In genomic region chr11:26331911-26332571, GRCh38 we compare ENCODE assay signal across 8 cellular contexts. TPM values are rescaled to one million over a fixed set of nuclear protein-coding genes. Genes with fewer than 3 reads are reported as not detected.
DNase-seq lines count a peak whose midpoint lies in the region; ATAC-seq and TF ChIP-seq lines count a peak whose summit lies in the region.

Gene ANO3, plus strand, starts transcription at chr11:26332130. Its CDS starts 146 bp downstream, at chr11:26332276.

- DNase-seq in GM13977 (ENCODE audit: low spot score) (peak; percentile 61), NCI-H146 (lab: John Stamatoyannopoulos, UW) (peak; percentile 86), Right ventricle myocardium superior (peak; percentile 65), posterior cingulate gyrus (peak; percentile 46 to 96 (median 76))
- DNase-seq in activated CD8-positive, alpha-beta T cell treated with anti-CD3 and anti-CD28 coated beads for 36 hours = peak; percentile 20
- no peak for DNase-seq in effector memory CD4-positive, alpha-beta T cell

- H3K9me3 ChIP-seq in effector memory CD4-positive, alpha-beta T cell (ENCODE audit: control insufficient read depth, low read length) = no peaks in the 10 kb centered on the region

- peak within 1 kb of the TSS; percentile 9; the same call in 1 of the 2 replicates for H3K27ac ChIP-seq in ACC112 (ENCODE audit: low read depth, low read length)
- no peak within 1 kb of the TSS for H3K27ac ChIP-seq in effector memory CD4-positive, alpha-beta T cell (ENCODE audit: insufficient read depth, low read length, poor library complexity, severe bottlenecking)

- no peaks in the 10 kb centered on the region for H3K36me3 ChIP-seq in ACC112 (ENCODE audit: insufficient read depth, low read length)
- no peaks in the 10 kb centered on the region for H3K36me3 ChIP-seq in effector memory CD4-positive, alpha-beta T cell (ENCODE audit: control insufficient read depth, insufficient read depth, low read length)

- POLR2A ChIA-PET in activated CD8-positive, alpha-beta T cell treated with anti-CD3 and anti-CD28 coated beads for 36 hours (lab: Charles Lee) = no interaction called here

- ATAC-seq in HG02798 (IDR thresholded peaks at IDR 0.05; ENCODE audit: poor library complexity, unreplicated experiment) = peak; percentile 92
- ATAC-seq in activated CD8-positive, alpha-beta T cell treated with anti-CD3 and anti-CD28 coated beads for 36 hours = no peak
- peak; percentile 60 for ATAC-seq in Right ventricle myocardium superior (ENCODE audit: poor library complexity)

- H3K79me2 ChIP-seq in ACC112 (ENCODE audit: control insufficient read depth, insufficient read depth, low read length, unreplicated experiment) = no peaks in the 10 kb centered on the region

- intact Hi-C loops in activated CD8-positive, alpha-beta T cell treated with anti-CD3 and anti-CD28 coated beads for 36 hours (cut with micrococcal nuclease) = no loop called here
- intact Hi-C loops in Right ventricle myocardium superior (cut with DNase I) (no loop called here), posterior cingulate gyrus (cut with DNase I) (no loop called here)

- in situ Hi-C loops in GM13977 (cut with MboI; ENCODE audit: low pct_unique_long_range_greater_than_20kb, low sequenced_read_pairs, unreplicated experiment) = no loop called here

- CTCF ChIA-PET in activated CD8-positive, alpha-beta T cell treated with anti-CD3 and anti-CD28 coated beads for 36 hours (lab: Charles Lee) = no interaction called here

- no peaks in the 10 kb centered on the region for H3K27me3 ChIP-seq in ACC112 (ENCODE audit: insufficient read depth, low read length)
- H3K27me3 ChIP-seq in effector memory CD4-positive, alpha-beta T cell (replicated peaks; ENCODE audit: control insufficient read depth, insufficient read depth, low read length, poor library complexity, severe bottlenecking) = no peaks in the 10 kb centered on the region

- peaks cover 3% of the 10 kb centered on the region for H3K9me3 Mint-ChIP-seq in activated CD8-positive, alpha-beta T cell treated with anti-CD3 and anti-CD28 coated beads for 36 hours

- TF ChIP-seq CTCF in GM13977 (IDR thresholded peaks at IDR 0.05; ENCODE audit: extremely low read depth, insufficient read depth, missing control alignments) = peak; percentile 27
- peak; percentile 25 for TF ChIP-seq CTCF in activated CD8-positive, alpha-beta T cell treated with anti-CD3 and anti-CD28 coated beads for 36 hours (IDR thresholded peaks at IDR 0.05)

- H2AFZ ChIP-seq in ACC112 (ENCODE audit: low read length, unreplicated experiment) = peak within 1 kb of the TSS; percentile 58

- H3K4me1 Mint-ChIP-seq in activated CD8-positive, alpha-beta T cell treated with anti-CD3 and anti-CD28 coated beads for 36 hours (ENCODE audit: low read depth) = no peaks in the 10 kb centered on the region

- no peak within 1 kb of the TSS for H3K4me3 Mint-ChIP-seq in activated CD8-positive, alpha-beta T cell treated with anti-CD3 and anti-CD28 coated beads for 36 hours

- H3K27me3 Mint-ChIP-seq in activated CD8-positive, alpha-beta T cell treated with anti-CD3 and anti-CD28 coated beads for 36 hours = peaks cover 2% of the 10 kb centered on the region

- peak within 1 kb of the TSS; percentile 73 for H3K4me3 ChIP-seq in ACC112 (ENCODE audit: low read depth, low read length)
- no peak within 1 kb of the TSS for H3K4me3 ChIP-seq in effector memory CD4-positive, alpha-beta T cell (ENCODE audit: insufficient read depth, low read depth, low read length, poor library complexity, severe bottlenecking)

- peaks cover 44% of the 10 kb centered on the region for H3K4me1 ChIP-seq in ACC112 (ENCODE audit: control insufficient read depth, insufficient read depth, low read length, unreplicated experiment)
- H3K4me1 ChIP-seq in effector memory CD4-positive, alpha-beta T cell (ENCODE audit: control insufficient read depth, insufficient read depth, low read length, poor library complexity, severe bottlenecking) = no peaks in the 10 kb centered on the region

- H3K36me3 Mint-ChIP-seq in activated CD8-positive, alpha-beta T cell treated with anti-CD3 and anti-CD28 coated beads for 36 hours (ENCODE audit: low read depth) = no peaks in the 10 kb centered on the region

- no peak within 1 kb of the TSS for H3K27ac Mint-ChIP-seq in activated CD8-positive, alpha-beta T cell treated with anti-CD3 and anti-CD28 coated beads for 36 hours

RNA-seq across cellular contexts. Expression of gene ANO3, which starts in this region (rescaled TPM):
- total RNA-seq in activated CD8-positive, alpha-beta T cell treated with anti-CD3 and anti-CD28 coated beads for 36 hours = not detected
- total RNA-seq in Right ventricle myocardium superior = 0.05 TPM

Comparison
In these comparisons a context has a peak if more than half of its experiments do, and no peak if none do; other contexts are left out.
1. Peak in DNase-seq in activated CD8-positive, alpha-beta T cell treated with anti-CD3 and anti-CD28 coated beads for 36 hours; RNA of the gene not detected or under 1 TPM.
2. Peak in DNase-seq and ATAC-seq in Right ventricle myocardium superior; RNA of the gene not detected or under 1 TPM.
3. DNase-seq: peak in GM13977 (single experiment), NCI-H146 (single experiment) and posterior cingulate gyrus (10 of 10); none in effector memory CD4-positive, alpha-beta T cell (0 of 3).